In genomic region chr5:152560508-152561137, GRCh38 we compare ENCODE assay signal across 8 cellular contexts.
A peak's percentile ranks its signal among the peaks of the same experiment; 100 is the strongest.
DNase-seq lines count a peak whose midpoint lies in the region; ATAC-seq and TF ChIP-seq lines count a peak whose summit lies in the region.

No MANE protein-coding gene starts in this region.

- ATAC-seq in GM19467 (IDR thresholded peaks at IDR 0.05; ENCODE audit: unreplicated experiment), result peak; percentile 89
- peak; percentile 78 to 88 (median 84) for ATAC-seq in right lobe of liver
- no peak for ATAC-seq in stimulated activated naive CD8-positive, alpha-beta T cell treated with anti-CD3 and anti-CD28 coated beads, Interleukin-15, amount 100 ng/mL, for 72 hours

- peak; percentile 49 for DNase-seq in EL
- DNase-seq in HuH-7 (ENCODE audit: low spot score), result peak; percentile 10
- peak; percentile 53 for DNase-seq in RPMI8226
- peak; percentile 59 to 89 (median 80) for DNase-seq in dorsolateral prefrontal cortex
- peak; percentile 62 to 72 (median 68) for DNase-seq in right lobe of liver
- peak; percentile 9 to 35 for DNase-seq in stimulated activated naive CD8-positive, alpha-beta T cell treated with anti-CD3 and anti-CD28 coated beads, Interleukin-15, amount 100 ng/mL, for 72 hours
- DNase-seq in HuH-7.5 (ENCODE audit: low spot score), result no peak

- no peak overlapping the region for H3K4me3 ChIP-seq in dorsolateral prefrontal cortex
- H3K4me3 ChIP-seq in right lobe of liver, result no peak overlapping the region

- no peaks in the 10 kb centered on the region for H3K27me3 Mint-ChIP-seq in stimulated activated naive CD8-positive, alpha-beta T cell treated with anti-CD3 and anti-CD28 coated beads, Interleukin-15, amount 100 ng/mL, for 72 hours

- peak; percentile 56 to 93 (median 86) for TF ChIP-seq CTCF in dorsolateral prefrontal cortex (IDR thresholded peaks at IDR 0.05 in 54 of 56, conservative IDR thresholded peaks at IDR 0.05 in 2 of 56; ENCODE audit: low read depth in 1 of 56, partially characterized antibody in 56 of 56)
- TF ChIP-seq CTCF in right lobe of liver (IDR thresholded peaks at IDR 0.05), result peak; percentile 74 to 87 (median 84)

- H3K9me3 ChIP-seq in right lobe of liver, result no peaks in the 10 kb centered on the region

- H3K4me1 ChIP-seq in right lobe of liver, result no peaks in the 10 kb centered on the region

- H3K27me3 ChIP-seq in dorsolateral prefrontal cortex (no peaks in the 10 kb centered on the region), right lobe of liver (no peaks in the 10 kb centered on the region)

- no peak overlapping the region for H3K27ac Mint-ChIP-seq in stimulated activated naive CD8-positive, alpha-beta T cell treated with anti-CD3 and anti-CD28 coated beads, Interleukin-15, amount 100 ng/mL, for 72 hours

- H3K27ac ChIP-seq in dorsolateral prefrontal cortex (no peak overlapping the region), right lobe of liver (no peak overlapping the region)

- intact Hi-C loops in dorsolateral prefrontal cortex (cut with DNase I) (loop anchor here in 1 of 2 donors (10.0 kb wide), 1 partner anchor 584 kb away; no protein-coding TSS in a partner anchor), right lobe of liver (cut with DNase I) (loop anchor here in 1 of 2 donors (10.0 kb wide), 1 partner anchor 594 kb away; no protein-coding TSS in a partner anchor)

- H3K9me3 Mint-ChIP-seq in stimulated activated naive CD8-positive, alpha-beta T cell treated with anti-CD3 and anti-CD28 coated beads, Interleukin-15, amount 100 ng/mL, for 72 hours, result no peaks in the 10 kb centered on the region

- 28% methylated on average over 6 of the region's 6 CpGs for WGBS in right lobe of liver (ENCODE audit: insufficient coverage, low coverage, low lambda C conversion rate, missing lambda C conversion rate)

- no peak overlapping the region for H3K4me3 Mint-ChIP-seq in stimulated activated naive CD8-positive, alpha-beta T cell treated with anti-CD3 and anti-CD28 coated beads, Interleukin-15, amount 100 ng/mL, for 72 hours

- no peak for TF ChIP-seq POLR2A in right lobe of liver (IDR thresholded peaks at IDR 0.05)

- H3K36me3 ChIP-seq in right lobe of liver, result no peaks in the 10 kb centered on the region

- no peaks in the 10 kb centered on the region for H3K4me1 Mint-ChIP-seq in stimulated activated naive CD8-positive, alpha-beta T cell treated with anti-CD3 and anti-CD28 coated beads, Interleukin-15, amount 100 ng/mL, for 72 hours
